10 cellular contexts compared by ENCODE assay signal in the genomic region with DNA sequence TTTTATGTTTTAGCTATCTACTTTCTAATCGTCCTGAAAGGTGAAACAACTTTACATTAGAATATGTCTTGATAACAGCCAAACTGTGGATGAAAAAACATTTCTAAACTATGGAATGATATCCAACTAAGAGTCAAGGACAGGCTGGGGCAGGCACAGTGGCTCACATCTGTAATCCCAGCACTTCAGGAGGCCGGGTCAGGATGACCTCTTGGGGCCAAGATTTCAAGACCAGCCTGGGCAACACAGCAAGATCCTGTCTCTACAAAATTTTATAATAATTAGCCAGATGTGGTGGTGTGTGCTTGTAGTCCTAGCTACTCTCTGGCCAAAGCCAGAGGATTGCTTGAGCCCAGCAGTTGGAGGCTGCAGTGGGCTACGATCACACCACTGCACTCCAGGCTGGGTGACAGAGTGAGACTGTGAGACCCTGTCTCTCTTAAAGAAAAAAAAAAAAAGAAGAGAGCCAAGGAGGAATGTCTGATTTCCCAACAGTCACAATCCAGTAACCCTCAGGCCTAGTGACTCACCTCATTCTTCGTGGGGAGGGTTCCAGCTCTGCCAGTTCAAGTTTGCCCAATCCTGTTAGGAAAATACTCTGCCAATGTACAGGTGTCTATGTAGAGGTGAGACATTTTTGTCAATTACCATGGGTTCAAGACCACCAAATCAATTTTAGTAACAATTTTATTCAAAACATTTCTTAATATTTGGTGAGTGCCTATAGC. TPM values are rescaled to one million over a fixed set of nuclear protein-coding genes. Genes with fewer than 3 reads are reported as not detected.
DNase-seq lines count a peak whose midpoint lies in the region; ATAC-seq and TF ChIP-seq lines count a peak whose summit lies in the region.
"Had no signal": no experiment of that assay in that cellular context is flagged by ENCODE, and none has a peak within 500 bp of the region (broad histone marks: within the 10 kb centered on the region; RNA-seq: fewer than 3 reads in every experiment).

No MANE protein-coding gene starts in this region.

- peak; percentile 39 to 51 for ATAC-seq in lower lobe of right lung

- TF ChIP-seq CTCF in lower lobe of right lung (IDR thresholded peaks at IDR 0.05) (no peak), GM10266 (IDR thresholded peaks at IDR 0.05; ENCODE audit: control insufficient read depth, insufficient read depth, low read depth, missing control alignments) (no peak)

- intact Hi-C loops in lower lobe of right lung (cut with DNase I), result no loop called here

- H3K4me1 ChIP-seq in lower lobe of right lung, result no peaks in the 10 kb centered on the region

- H3K9me3 ChIP-seq in lower lobe of right lung, result no peaks in the 10 kb centered on the region

- no peak overlapping the region for H3K27ac ChIP-seq in lower lobe of right lung

- H3K27me3 ChIP-seq in lower lobe of right lung (ENCODE audit: low read depth), result no peaks in the 10 kb centered on the region

- DNase-seq in AG08396 (ENCODE audit: low spot score) (peak; percentile 68), LHCN-M2 (ENCODE audit: low read depth) (peak; percentile 72), dedifferentiated amniotic fluid mesenchymal stem cell (ENCODE audit: extremely low spot score) (peak; percentile 58), lower lobe of right lung (no peak), NCI-H748 (lab: John Stamatoyannopoulos, UW; ENCODE audit: unreplicated experiment) (no peak), GM10266 (ENCODE audit: extremely low spot score) (no peak), NCI-H1930 (lab: John Stamatoyannopoulos, UW) (no peak), superior temporal gyrus (ENCODE audit: extremely low spot score) (no peak)
- DNase-seq: activated effector memory CD4-positive, alpha-beta T cell treated with Interleukin-2 at 50 U/mL for 16 hours; endodermal cell had no signal

- H3K4me3 ChIP-seq in lower lobe of right lung, result no peak overlapping the region

- no peaks in the 10 kb centered on the region for H3K36me3 ChIP-seq in lower lobe of right lung

RNA-seq across cellular contexts. Expression of gene FZD1, which starts 14.6 kb away (rescaled TPM):
- total RNA-seq in LHCN-M2 (2014; rRNA removed), result 48.3 and 58.5 TPM in 2 replicates
- 11.3 TPM for polyA plus RNA-seq in LHCN-M2 (2012)
- 20.1 TPM for total RNA-seq in lower lobe of right lung

Comparison
In these comparisons a context has a peak if more than half of its experiments do, and no peak if none do; other contexts are left out.
1. DNase-seq: peak in AG08396 (single experiment), LHCN-M2 (single experiment) and dedifferentiated amniotic fluid mesenchymal stem cell (single experiment); none in lower lobe of right lung (single experiment), NCI-H748 (single experiment), GM10266 (single experiment), NCI-H1930 (0 of 2) and superior temporal gyrus (single experiment).